In genomic region chr2:98479959-98480524, GRCh38 we compare ENCODE assay signal across 7 cellular contexts. TPM values are rescaled to one million over a fixed set of nuclear protein-coding genes. Genes with fewer than 3 reads are reported as not detected.
DNase-seq lines count a peak whose midpoint lies in the region; ATAC-seq, FAIRE-seq and TF ChIP-seq lines count a peak whose summit lies in the region.

No MANE protein-coding gene starts in this region.

- H3K79me2 ChIP-seq in PC-3 (ENCODE audit: low read length) = peaks cover 77% of the 10 kb centered on the region
- H3K79me2 ChIP-seq in K562 (ENCODE audit: control insufficient read depth, insufficient read depth, low read length) = peaks cover 4% of the 10 kb centered on the region
- H3K79me2 ChIP-seq in neural progenitor cell (ENCODE audit: low read depth) = peaks cover 36% of the 10 kb centered on the region

- no peak for TF ChIP-seq CTCF in PC-3 (conservative IDR thresholded peaks at IDR 0.05; ENCODE audit: low read depth, low read length)
- no peak for TF ChIP-seq CTCF in K562 (IDR thresholded peaks at IDR 0.05 in 2 of 3, conservative IDR thresholded peaks at IDR 0.05 in 1 of 3; ENCODE audit: insufficient read depth in 2 of 3, low read depth in 1 of 3, low read length in 3 of 3)
- TF ChIP-seq CTCF in neural progenitor cell (IDR thresholded peaks at IDR 0.05) = no peak

- peak overlapping the region; percentile 96 for H3K27ac ChIP-seq in PC-3 (ENCODE audit: low read length)
- no peak overlapping the region for H3K27ac ChIP-seq in K562 (ENCODE audit: extremely low read depth, low read depth, low read length)
- H3K27ac ChIP-seq in neural progenitor cell = no peak overlapping the region

- H3K9me3 Mint-ChIP-seq in memory B cell (no peaks in the 10 kb centered on the region), neural progenitor cell (no peaks in the 10 kb centered on the region)

- no peak overlapping the region for H2AFZ ChIP-seq in PC-3 (ENCODE audit: low read length)
- H2AFZ ChIP-seq in K562 (ENCODE audit: low read depth, low read length) = no peak overlapping the region
- H2AFZ ChIP-seq in neural progenitor cell (replicated peaks) = no peak overlapping the region

- H3K27me3 Mint-ChIP-seq in memory B cell (no peaks in the 10 kb centered on the region), neural progenitor cell (ENCODE audit: insufficient read depth, low read depth) (peaks cover 3% of the 10 kb centered on the region)

- H3K27ac Mint-ChIP-seq in memory B cell = peak overlapping the region; percentile 50
- H3K27ac Mint-ChIP-seq in neural progenitor cell = no peak overlapping the region

- FAIRE-seq in GM12891 (lab: Jason Lieb, UNC) (peak; percentile 83), K562 (lab: Jason Lieb, UNC) (no peak)

- in situ Hi-C loops in K562 (cut with MboI) = no loop called here

- H3K36me3 ChIP-seq in PC-3 (ENCODE audit: low read depth, low read length) = no peaks in the 10 kb centered on the region
- no peaks in the 10 kb centered on the region for H3K36me3 ChIP-seq in K562 (ENCODE audit: control insufficient read depth, insufficient read depth, low read length)
- H3K36me3 ChIP-seq in neural progenitor cell = no peaks in the 10 kb centered on the region

- H3K4me1 ChIP-seq in PC-3 (ENCODE audit: insufficient read depth, low read length) (peaks cover 76% of the 10 kb centered on the region), K562 (replicated peaks in 1 of 2; ENCODE audit: control insufficient read depth in 2 of 2, insufficient read depth in 2 of 2, low read length in 2 of 2) (peaks cover 0 to 17% of the 10 kb centered on the region in 2 experiments; a peak in 2 of 5 replicates), neural progenitor cell (peaks cover 9% of the 10 kb centered on the region)

- no peak for DNase-seq in GM12891 (ENCODE audit: insufficient read length, low spot score)
- DNase-seq in PC-3 = peak; percentile 99
- DNase-seq in K562 (ENCODE audit: extremely low read depth in 1 of 4, low spot score in 3 of 4) = no peak
- no peak for DNase-seq in memory B cell (ENCODE audit: low spot score in 2 of 2)
- DNase-seq in neural progenitor cell (ENCODE audit: low spot score) = no peak

- BruUV-seq in PC-3 (replicated peaks; lab: Mats Ljungman, UMichigan) = no TSS peak
- no TSS peak for BruUV-seq in K562 (replicated peaks; lab: Mats Ljungman, UMichigan)

- H3F3A ChIP-seq in PC-3 (ENCODE audit: low read length, unreplicated experiment) (no peaks in the 10 kb centered on the region), neural progenitor cell (ENCODE audit: low read depth) (no peaks in the 10 kb centered on the region)

- POLR2A ChIA-PET in PC-3 (lab: Charles Lee; ENCODE audit: unreplicated experiment) = interaction anchor here (0.7 kb wide), 1 partner anchor 68 kb away, joined by 3 read pairs; no protein-coding TSS in a partner anchor
- POLR2A ChIA-PET in K562 (lab: Yijun Ruan, JAX) = no interaction called here

- no peak for TF ChIP-seq RAD21 in K562 (CRISPR knock-in tag; conservative IDR thresholded peaks at IDR 0.05 in 1 of 2, IDR thresholded peaks at IDR 0.05 in 1 of 2)

- no peaks in the 10 kb centered on the region for H3K9me3 ChIP-seq in PC-3 (ENCODE audit: low read length)
- H3K9me3 ChIP-seq in K562 (replicated peaks; ENCODE audit: control insufficient read depth, insufficient read depth, low read depth, low read length) = no peaks in the 10 kb centered on the region
- no peaks in the 10 kb centered on the region for H3K9me3 ChIP-seq in neural progenitor cell (ENCODE audit: low read depth)

- peak; percentile 28 for ATAC-seq in HG02763 (IDR thresholded peaks at IDR 0.05; ENCODE audit: unreplicated experiment)
- peak; percentile 82 for ATAC-seq in PC-3
- no peak for ATAC-seq in K562
- ATAC-seq in memory B cell (ENCODE audit: low read depth) = peak; percentile 29
- no peak for ATAC-seq in HG02981 (IDR thresholded peaks at IDR 0.05; ENCODE audit: unreplicated experiment)

- peaks cover 17% of the 10 kb centered on the region for H3K9me1 ChIP-seq in K562 (ENCODE audit: control insufficient read depth, insufficient read depth, low read length)

- no peak overlapping the region for H3K4me3 Mint-ChIP-seq in memory B cell
- no peak overlapping the region for H3K4me3 Mint-ChIP-seq in neural progenitor cell

- H3K9me2 ChIP-seq in PC-3 (replicated peaks; ENCODE audit: low read length) = no peaks in the 10 kb centered on the region

- H3K9ac ChIP-seq in PC-3 (ENCODE audit: low read length) (peak overlapping the region; percentile 53; the same call in 1 of the 2 replicates), K562 (ENCODE audit: insufficient read depth in 1 of 2, low read depth in 2 of 2, low read length in 2 of 2) (peak overlapping the region in 1 of 2 experiments; percentile 61; a peak in 2 of 4 replicates), neural progenitor cell (no peak overlapping the region)

- H3K4me2 ChIP-seq in PC-3 (ENCODE audit: low read length) (peak overlapping the region; percentile 71), K562 (ENCODE audit: insufficient read depth, low read length) (no peak overlapping the region), neural progenitor cell (no peak overlapping the region)

- H3K4me1 Mint-ChIP-seq in memory B cell (peaks cover 45% of the 10 kb centered on the region), neural progenitor cell (peaks cover 19% of the 10 kb centered on the region)

- H3K27me3 ChIP-seq in PC-3 (ENCODE audit: low read length) (no peaks in the 10 kb centered on the region), K562 (ENCODE audit: control insufficient read depth in 2 of 2, insufficient read depth in 2 of 2, low read length in 2 of 2) (no peaks in the 10 kb centered on the region), neural progenitor cell (no peaks in the 10 kb centered on the region)

- H4K20me1 ChIP-seq in PC-3 (ENCODE audit: low read length) = no peaks in the 10 kb centered on the region
- H4K20me1 ChIP-seq in K562 (replicated peaks; ENCODE audit: control insufficient read depth, insufficient read depth, low read length) = peaks cover 54% of the 10 kb centered on the region
- H4K20me1 ChIP-seq in neural progenitor cell (ENCODE audit: low read depth) = peaks cover 49% of the 10 kb centered on the region

- 0 out of 2 replicates have a peak overlapping the region, but pooled peaks have one; percentile 7 for H3K4me3 ChIP-seq in PC-3 (ENCODE audit: low read length)
- H3K4me3 ChIP-seq in K562 = no peak overlapping the region
- H3K4me3 ChIP-seq in neural progenitor cell = no peak overlapping the region

- TF ChIP-seq POLR2A in GM12891 (IDR thresholded peaks at IDR 0.05; ENCODE audit: low read depth, low read length) (no peak), K562 (conservative IDR thresholded peaks at IDR 0.05) (no peak)

- CTCF ChIA-PET in PC-3 (lab: Charles Lee) (no interaction called here), K562 (lab: Yijun Ruan, JAX; ENCODE audit: low intra/inter-chr PET ratio) (no interaction called here)

- intact Hi-C loops in PC-3 (cut with micrococcal nuclease) (no loop called here), K562 (cut with micrococcal nuclease) (no loop called here)

- TF ChIP-seq EP300 in K562 (IDR thresholded peaks at IDR 0.05; ENCODE audit: low read length) = no peak

- H3K36me3 Mint-ChIP-seq in memory B cell (peaks cover 3% of the 10 kb centered on the region), neural progenitor cell (no peaks in the 10 kb centered on the region)

- 48% methylated on average over 4 of the region's 4 CpGs for WGBS in K562 (ENCODE audit: insufficient coverage, low coverage, missing lambda C conversion rate)

TF ChIP-seq in GM12891, 5 proteins besides CTCF, POLR2A, EP300 and RAD21:
- TF ChIP-seq SPI1 (IDR thresholded peaks at IDR 0.05; ENCODE audit: low read depth, low read length) (no peak), TAF1 (IDR thresholded peaks at IDR 0.05; ENCODE audit: low read depth, low read length) (no peak), POU2F2 (IDR thresholded peaks at IDR 0.05; ENCODE audit: low read depth, low read length) (no peak), POLR2AphosphoS5 (IDR thresholded peaks at IDR 0.05; ENCODE audit: low read depth, low read length) (no peak), PAX5 (IDR thresholded peaks at IDR 0.05; ENCODE audit: insufficient read depth, low read length, severe bottlenecking) (no peak)

TF ChIP-seq in K562, 482 proteins besides CTCF, POLR2A, EP300 and RAD21:
- TF ChIP-seq TEAD1 (CRISPR knock-in tag; IDR thresholded peaks at IDR 0.05) (no peak), PCBP1 (IDR thresholded peaks at IDR 0.05; ENCODE audit: low read depth, low read length, poor library complexity, severe bottlenecking) (no peak), NFE2 (IDR thresholded peaks at IDR 0.05; ENCODE audit: low read depth) (0 out of 2 replicates have a peak, but pooled peaks have one; percentile 10), ATF7 (IDR thresholded peaks at IDR 0.05) (no peak), ZNF76 (CRISPR knock-in tag; IDR thresholded peaks at IDR 0.05; ENCODE audit: borderline replicate concordance) (no peak), CEBPB (tag; IDR thresholded peaks at IDR 0.05) (0 out of 2 replicates have a peak, but pooled peaks have one; percentile 16), ZBTB17 (CRISPR knock-in tag; IDR thresholded peaks at IDR 0.05) (no peak)
TF ChIP-seq in K562: peak in this region for 2.

RNA-seq across cellular contexts. Expression of gene INPP4A, which starts 35.4 kb away (rescaled TPM):
- polyA plus RNA-seq in GM12891 (2012; ENCODE audit: low read depth, missing spikeins) = 16.5 TPM
- total RNA-seq in PC-3 (2014; rRNA removed) (23.4 and 28.6 TPM in 2 replicates), K562 (2014; rRNA removed) (10.5 and 11.5 TPM in 2 replicates), K562 (2014; rRNA removed; fragmentation: Illumina TruSeq; extraction: Trizol) (5.6 and 6.9 TPM in 2 replicates), K562 (2015; rRNA removed; fragmentation: Illumina TruSeq; extraction: Trizol) (7.7 and 8.3 TPM in 2 replicates), K562 (2021) (15.7 and 16.1 TPM in 2 replicates), neural progenitor cell (ENCODE audit: low replicate concordance) (34.2 and 35.1 TPM in 2 replicates)
- total RNA-seq in K562 (2011; cell fraction: chromatin; rRNA removed; ENCODE audit: low replicate concordance) = 57.8 and 102 TPM in 2 replicates
- 52.5 and 61.2 TPM in 2 replicates for total RNA-seq in K562 (2011; cell fraction: nucleolus; rRNA removed)
- total RNA-seq in K562 (2011; cell fraction: nucleoplasm; rRNA removed) = 50.8 and 55.2 TPM in 2 replicates
- polyA plus RNA-seq in K562 (2011; rRNA removed) (12.4 and 14.9 TPM in 2 replicates), K562 (2014; fragmentation: Illumina TruSeq; extraction: Trizol) (9.5 and 9.9 TPM in 2 replicates), K562 (2014; fragmentation: Nextera tagmentation; extraction: Ambion mirVana) (1 to 10 TPM; 1.8 to 2.5 TPM), K562 (2014; rRNA removed) (5.9 and 7.3 TPM in 2 replicates)
- polyA plus RNA-seq in K562 (2011; cell fraction: cytosol; rRNA removed) = 10.6 and 12.6 TPM in 2 replicates
- polyA plus RNA-seq in K562 (2011; cell fraction: nucleus; rRNA removed) = 73.7 and 107 TPM in 2 replicates
- 10.2 and 13.8 TPM in 2 replicates for polyA plus RNA-seq in K562 (2012)
- polyA minus RNA-seq in K562 (2011; rRNA and poly(A)+ RNA removed) = 25.8 and 32.7 TPM in 2 replicates
- polyA minus RNA-seq in K562 (2011; cell fraction: cytosol; rRNA and poly(A)+ RNA removed) = 9.9 and 17.9 TPM in 2 replicates
- polyA minus RNA-seq in K562 (2011; cell fraction: nucleus; rRNA and poly(A)+ RNA removed) = 58.6 and 67.3 TPM in 2 replicates

Comparison
In these comparisons a context has a peak if more than half of its experiments do, and no peak if none do; other contexts are left out.
1. ATAC-seq: peak in HG02763 (single experiment), PC-3 (single experiment) and memory B cell (single experiment); none in K562 (single experiment) and HG02981 (single experiment).